Comparison of ENCODE assay signal across 32 cellular contexts in genomic region chr11:134482128-134482527, GRCh38.
"Had no signal": no experiment of that assay in that cellular context is flagged by ENCODE, and none has a peak within 500 bp of the region (broad histone marks: within the 10 kb centered on the region; RNA-seq: fewer than 3 reads in every experiment).

No MANE protein-coding gene starts in this region.

- H3K36me3 ChIP-seq: ascending aorta, brain microvascular endothelial cell, esophagus muscularis mucosa, gastrocnemius medialis, WERI-Rb-1 had no signal

- ATAC-seq: activated CD4-positive, CD25-positive, alpha-beta regulatory T cell treated with anti-CD3 and anti-CD28 coated beads, Interleukin-2, amount 50 U/mL, for 24 hours; activated CD8-positive, alpha-beta T cell treated with anti-CD3 and anti-CD28 coated beads for 36 hours; activated naive CD4-positive, alpha-beta T cell treated with anti-CD3 and anti-CD28 coated beads, Interleukin-2, amount 50 U/mL, for 72 hours; activated T-cell treated with anti-CD3 and anti-CD28 coated beads, Interleukin-2, amount 50 U/mL, for 72 hours; foreskin keratinocyte; gastrocnemius medialis; T-helper 17 cell had no signal

- H3K27me3 ChIP-seq: ascending aorta, brain microvascular endothelial cell, foreskin keratinocyte had no signal

- DNase-seq: activated B cell treated with CpG ODN at 0.5 μM for 24 hours; activated CD4-positive, alpha-beta T cell treated with anti-CD3 and anti-CD28 coated beads for 48 hours; activated CD4-positive, alpha-beta T cell treated with anti-CD3 and anti-CD28 coated beads, Interleukin-2, amount 50 U/mL, for 1 hour; activated CD4-positive, alpha-beta T cell treated with anti-CD3 and anti-CD28 coated beads, Interleukin-2, amount 50 U/mL, for 48 hours; activated CD8-positive, alpha-beta memory T cell treated with anti-CD3 and anti-CD28 coated beads for 24 hours; activated CD8-positive, alpha-beta memory T cell treated with anti-CD3 and anti-CD28 coated beads, Interleukin-2, amount 50 U/mL, for 48 hours; activated CD8-positive, alpha-beta T cell treated with anti-CD3 and anti-CD28 coated beads for 36 hours; activated gamma-delta T cell; activated naive CD4-positive, alpha-beta T cell; activated naive CD4-positive, alpha-beta T cell treated with anti-CD3 and anti-CD28 coated beads, Interleukin-2, amount 10 ng/mL, durations not matched to agents 7 days and 5 days; activated naive CD8-positive, alpha-beta T cell treated with anti-CD3 and anti-CD28 coated beads, Interleukin-2, amount 10 ng/mL, durations not matched to agents 7 days and 5 days; activated T-cell treated with anti-CD3 and anti-CD28 coated beads for 4 hours; activated T-cell treated with anti-CD3 and anti-CD28 coated beads, Interleukin-2, amount 50 U/mL, for 24 hours; activated T-cell treated with anti-CD3 and anti-CD28 coated beads, Interleukin-2, amount 50 U/mL, for 72 hours; brain microvascular endothelial cell; caudate nucleus; effector memory CD4-positive, alpha-beta T cell; erythroblast; gastrocnemius medialis; glutamatergic neuron; T-helper 1 cell; T-helper 17 cell; T1000; WERI-Rb-1 had no signal

- H3K9me3 ChIP-seq: ascending aorta, esophagus muscularis mucosa, gastrocnemius medialis had no signal

- H3K4me3 ChIP-seq: ascending aorta, esophagus muscularis mucosa, gastrocnemius medialis had no signal

- H3K9me3 Mint-ChIP-seq: activated B cell treated with CpG ODN at 0.5 μM for 24 hours; activated CD8-positive, alpha-beta T cell treated with anti-CD3 and anti-CD28 coated beads for 36 hours; activated naive CD4-positive, alpha-beta T cell treated with anti-CD3 and anti-CD28 coated beads, Interleukin-2, amount 10 ng/mL, durations not matched to agents 7 days and 5 days; activated naive CD4-positive, alpha-beta T cell treated with anti-CD3 and anti-CD28 coated beads, Interleukin-2, amount 50 U/mL, for 72 hours; activated naive CD8-positive, alpha-beta T cell treated with anti-CD3 and anti-CD28 coated beads, Interleukin-2, amount 10 ng/mL, durations not matched to agents 7 days and 5 days; activated T-cell treated with anti-CD3 and anti-CD28 coated beads, Interleukin-2, amount 50 U/mL, for 24 hours; activated T-cell treated with anti-CD3 and anti-CD28 coated beads, Interleukin-2, amount 50 U/mL, for 72 hours; T-helper 2 cell treated with Interferon-gamma antibody and Interleukin-4, amounts not matched to agents 5 μg/mL and 100 μg/mL, for 36 hours had no signal

- H3K36me3 Mint-ChIP-seq: activated naive CD4-positive, alpha-beta T cell treated with anti-CD3 and anti-CD28 coated beads, Interleukin-2, amount 10 ng/mL, durations not matched to agents 7 days and 5 days; activated naive CD4-positive, alpha-beta T cell treated with anti-CD3 and anti-CD28 coated beads, Interleukin-2, amount 50 U/mL, for 72 hours; activated naive CD8-positive, alpha-beta T cell treated with anti-CD3 and anti-CD28 coated beads, Interleukin-2, amount 10 ng/mL, durations not matched to agents 7 days and 5 days had no signal

- H3K27ac Mint-ChIP-seq: activated B cell treated with CpG ODN at 0.5 μM for 24 hours; activated CD8-positive, alpha-beta T cell treated with anti-CD3 and anti-CD28 coated beads for 36 hours; activated naive CD4-positive, alpha-beta T cell treated with anti-CD3 and anti-CD28 coated beads, Interleukin-2, amount 10 ng/mL, durations not matched to agents 7 days and 5 days; activated naive CD4-positive, alpha-beta T cell treated with anti-CD3 and anti-CD28 coated beads, Interleukin-2, amount 50 U/mL, for 72 hours; activated naive CD8-positive, alpha-beta T cell treated with anti-CD3 and anti-CD28 coated beads, Interleukin-2, amount 10 ng/mL, durations not matched to agents 7 days and 5 days; activated T-cell treated with anti-CD3 and anti-CD28 coated beads, Interleukin-2, amount 50 U/mL, for 24 hours; activated T-cell treated with anti-CD3 and anti-CD28 coated beads, Interleukin-2, amount 50 U/mL, for 72 hours; T-helper 17 cell; T-helper 2 cell treated with Interferon-gamma antibody and Interleukin-4, amounts not matched to agents 5 μg/mL and 100 μg/mL, for 36 hours had no signal

- H3K4me1 ChIP-seq: ascending aorta, esophagus muscularis mucosa, foreskin keratinocyte, gastrocnemius medialis had no signal

- FAIRE-seq: bronchial epithelial cell, colon had no signal

- H3K4me1 Mint-ChIP-seq: activated B cell treated with CpG ODN at 0.5 μM for 24 hours; activated naive CD4-positive, alpha-beta T cell treated with anti-CD3 and anti-CD28 coated beads, Interleukin-2, amount 10 ng/mL, durations not matched to agents 7 days and 5 days; activated naive CD8-positive, alpha-beta T cell treated with anti-CD3 and anti-CD28 coated beads, Interleukin-2, amount 10 ng/mL, durations not matched to agents 7 days and 5 days had no signal

- H3K4me3 Mint-ChIP-seq: activated B cell treated with CpG ODN at 0.5 μM for 24 hours; activated CD8-positive, alpha-beta T cell treated with anti-CD3 and anti-CD28 coated beads for 36 hours; activated naive CD4-positive, alpha-beta T cell treated with anti-CD3 and anti-CD28 coated beads, Interleukin-2, amount 10 ng/mL, durations not matched to agents 7 days and 5 days; activated naive CD8-positive, alpha-beta T cell treated with anti-CD3 and anti-CD28 coated beads, Interleukin-2, amount 10 ng/mL, durations not matched to agents 7 days and 5 days; activated T-cell treated with anti-CD3 and anti-CD28 coated beads, Interleukin-2, amount 50 U/mL, for 24 hours; activated T-cell treated with anti-CD3 and anti-CD28 coated beads, Interleukin-2, amount 50 U/mL, for 72 hours; T-helper 17 cell; T-helper 2 cell treated with Interferon-gamma antibody and Interleukin-4, amounts not matched to agents 5 μg/mL and 100 μg/mL, for 36 hours had no signal

- H3K27ac ChIP-seq: ascending aorta, brain microvascular endothelial cell, esophagus muscularis mucosa, foreskin keratinocyte, gastrocnemius medialis, WERI-Rb-1 had no signal

- H3K27me3 Mint-ChIP-seq: activated CD8-positive, alpha-beta T cell treated with anti-CD3 and anti-CD28 coated beads for 36 hours had no signal
